In the genomic region with DNA sequence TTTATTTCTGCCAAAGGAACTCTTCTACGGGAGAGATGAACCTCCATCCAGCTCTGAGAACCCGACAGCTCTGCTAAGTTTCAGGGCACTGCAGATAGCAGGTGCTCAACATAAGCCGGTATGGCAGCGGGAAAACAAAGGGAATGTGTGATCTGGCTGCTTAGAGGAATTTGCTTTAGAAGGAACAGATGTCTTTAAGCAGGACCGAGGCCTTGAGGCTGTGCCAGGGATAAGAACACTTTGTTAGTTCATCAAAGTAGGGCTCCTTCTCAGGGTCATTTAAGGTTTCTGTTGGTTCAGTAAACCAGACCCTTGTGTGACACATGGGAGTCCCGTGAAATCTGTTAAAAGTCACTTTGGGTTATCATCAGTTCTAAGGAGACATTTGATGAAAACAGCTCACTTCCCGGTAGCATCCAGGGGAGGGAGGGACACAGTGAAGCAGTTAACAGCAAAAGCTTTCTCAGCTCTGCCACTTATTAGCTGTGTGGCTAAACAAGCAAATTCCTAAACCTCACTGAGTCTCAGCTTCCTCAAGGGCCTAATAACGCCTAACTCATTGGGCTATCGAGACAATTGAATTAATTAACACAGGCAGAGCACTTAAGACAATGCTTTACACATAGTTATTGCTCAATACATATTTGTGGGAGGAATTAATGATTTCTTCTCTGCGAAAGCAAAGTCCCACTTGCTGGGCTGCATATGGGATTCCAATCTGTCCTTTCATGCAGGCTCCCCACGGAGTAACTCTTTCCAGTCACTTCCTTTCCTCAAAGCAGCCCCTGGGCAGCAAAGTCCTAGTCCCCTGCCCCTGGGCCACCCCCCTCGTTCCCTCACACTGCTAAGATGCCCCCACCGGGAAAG, we compare ENCODE assay signal across 16 cellular contexts. TPM values are rescaled to one million over a fixed set of nuclear protein-coding genes. Genes with fewer than 3 reads are reported as not detected.
DNase-seq lines count a peak whose midpoint lies in the region; ATAC-seq and TF ChIP-seq lines count a peak whose summit lies in the region.
"Had no signal": no experiment of that assay in that cellular context is flagged by ENCODE, and none has a peak within 500 bp of the region (broad histone marks: within the 10 kb centered on the region; RNA-seq: fewer than 3 reads in every experiment).

No MANE protein-coding gene starts in this region.

- no peak overlapping the region for H3K4me2 ChIP-seq in osteoblast (ENCODE audit: insufficient read depth, low read length)

- WGBS in ectodermal cell, 2 experiments: 18 to 24% methylated on average over 11 to 12 of the region's 13 CpGs
- WGBS in esophagus squamous epithelium, 2 donors: 64 to 69% methylated on average over 9 to 10 of the region's 13 CpGs

- no peak overlapping the region for H3K4me3 ChIP-seq in ectodermal cell (ENCODE audit: insufficient read depth, low read depth, low read length)
- no peak overlapping the region for H3K4me3 ChIP-seq in osteoblast (ENCODE audit: insufficient read depth, low read length)
- no peak overlapping the region for H3K4me3 ChIP-seq in esophagus squamous epithelium
- H3K4me3 ChIP-seq: cardiac muscle cell, SJCRH30 had no signal

- TF ChIP-seq POLR2A in esophagus squamous epithelium (IDR thresholded peaks at IDR 0.05): no peak

- H3K27ac ChIP-seq in ectodermal cell (ENCODE audit: insufficient read depth, low read depth, low read length, poor library complexity, severe bottlenecking): peak overlapping the region; percentile 60
- no peak overlapping the region for H3K27ac ChIP-seq in osteoblast (ENCODE audit: low read depth, low read length)
- H3K27ac ChIP-seq in esophagus squamous epithelium: no peak overlapping the region
- H3K27ac ChIP-seq: cardiac muscle cell, SJCRH30 had no signal

- H3K9me3 ChIP-seq in ectodermal cell (ENCODE audit: control insufficient read depth, low read length) (no peaks in the 10 kb centered on the region), osteoblast (ENCODE audit: low read depth, low read length) (no peaks in the 10 kb centered on the region), esophagus squamous epithelium (no peaks in the 10 kb centered on the region)
- H3K9me3 ChIP-seq: SJCRH30 had no signal

- intact Hi-C loops in esophagus squamous epithelium (cut with DNase I): no loop called here

- no peaks in the 10 kb centered on the region for H3K27me3 ChIP-seq in ectodermal cell (ENCODE audit: control insufficient read depth, insufficient read depth, low read length, poor library complexity, severe bottlenecking)
- H3K27me3 ChIP-seq in osteoblast (ENCODE audit: insufficient read depth, low read length): no peaks in the 10 kb centered on the region
- no peaks in the 10 kb centered on the region for H3K27me3 ChIP-seq in esophagus squamous epithelium
- H3K27me3 ChIP-seq: SJCRH30 had no signal

- H3K4me1 ChIP-seq in ectodermal cell (ENCODE audit: control insufficient read depth, insufficient read depth, low read length) (peaks cover 14% of the 10 kb centered on the region), osteoblast (ENCODE audit: insufficient read depth, low read length) (peaks cover 4% of the 10 kb centered on the region), esophagus squamous epithelium (peaks cover 0 to 30% (median 3%) of the 10 kb centered on the region in 3 donors)
- H3K4me1 ChIP-seq: SJCRH30 had no signal

- H3K36me3 ChIP-seq in ectodermal cell (ENCODE audit: control insufficient read depth, insufficient read depth, low read length) (no peaks in the 10 kb centered on the region), osteoblast (ENCODE audit: insufficient read depth, low read length) (no peaks in the 10 kb centered on the region), esophagus squamous epithelium (no peaks in the 10 kb centered on the region)
- H3K36me3 ChIP-seq: cardiac muscle cell, SJCRH30 had no signal

- DNase-seq in ELF-1 (ENCODE audit: low read depth, low spot score) (peak; percentile 59), NCI-H524 treated with DMSO at 0.1 percent for 48 hours (lab: John Stamatoyannopoulos, UW) (peak; percentile 92), osteoblast (ENCODE audit: insufficient read length, low spot score, missing footprints) (peak; percentile 54), SHP77 (lab: John Stamatoyannopoulos, UW) (no peak), esophagus squamous epithelium (lab: John Stamatoyannopoulos, UW) (no peak)
- DNase-seq: activated naive CD8-positive, alpha-beta T cell treated with anti-CD3 and anti-CD28 coated beads for 36 hours; activated T-cell treated with anti-CD3 and anti-CD28 coated beads, Interleukin-2, amount 50 U/mL, for 48 hours; HCEC 1CT; left ventricle myocardium superior; naive thymus-derived CD4-positive, alpha-beta T cell; NCI-H2227 treated with DMSO at 0.1 percent for 48 hours had no signal

- no peaks in the 10 kb centered on the region for H4K20me1 ChIP-seq in osteoblast (ENCODE audit: insufficient read depth, low read length)

- no peak overlapping the region for H2AFZ ChIP-seq in osteoblast (ENCODE audit: low read length)

- ATAC-seq in GM19455 (IDR thresholded peaks at IDR 0.05; ENCODE audit: unreplicated experiment): no peak
- no peak for ATAC-seq in HG02798 (IDR thresholded peaks at IDR 0.05; ENCODE audit: poor library complexity, unreplicated experiment)
- ATAC-seq: left ventricle myocardium superior; naive thymus-derived CD4-positive, alpha-beta T cell had no signal

- H3K79me2 ChIP-seq in osteoblast (ENCODE audit: insufficient read depth, low read length): peaks cover 34% of the 10 kb centered on the region

- TF ChIP-seq CTCF in osteoblast (IDR thresholded peaks at IDR 0.05; ENCODE audit: extremely low read depth, low read depth, low read length) (no peak), esophagus squamous epithelium (IDR thresholded peaks at IDR 0.05) (no peak)

RNA-seq across cellular contexts. Expression of gene FTSJ1, which starts 2.9 kb away (rescaled TPM):
- polyA plus RNA-seq in ectodermal cell (2013, experiment 1 of 4): 42.8 TPM
- polyA plus RNA-seq in ectodermal cell (2013, experiment 2 of 4): 41.4 TPM
- polyA plus RNA-seq in ectodermal cell (2013, experiment 3 of 4): 33.4 TPM
- 38.0 TPM for polyA plus RNA-seq in ectodermal cell (2013, experiment 4 of 4)
- 67.3 and 67.5 TPM in 2 replicates for total RNA-seq in osteoblast
- total RNA-seq in esophagus squamous epithelium: 10 to 100 TPM; 33.4 to 61.8 (median 45.8) TPM

RNA-seq across cellular contexts. Expression of gene SLC38A5, which starts 3.0 kb away (rescaled TPM):
- polyA plus RNA-seq in ectodermal cell (2013, experiment 1 of 4): 11.6 TPM
- 14.1 TPM for polyA plus RNA-seq in ectodermal cell (2013, experiment 2 of 4)
- 7.0 TPM for polyA plus RNA-seq in ectodermal cell (2013, experiment 3 of 4)
- polyA plus RNA-seq in ectodermal cell (2013, experiment 4 of 4): 8.9 TPM
- total RNA-seq in osteoblast (48.9 and 52.8 TPM in 2 replicates), esophagus squamous epithelium (10 to 100 TPM in 3 of 4 donors, 1 to 10 TPM in 1; 9.6 to 25.4 (median 24.7) TPM)
- total RNA-seq: cardiac muscle cell had no signal
- polyA plus RNA-seq: cardiac muscle cell had no signal

RNA-seq across cellular contexts. Expression of gene PORCN, which starts 35.7 kb away (rescaled TPM):
- polyA plus RNA-seq in ectodermal cell (2013, experiment 1 of 4): 14.6 TPM
- 15.3 TPM for polyA plus RNA-seq in ectodermal cell (2013, experiment 2 of 4)
- 14.5 TPM for polyA plus RNA-seq in ectodermal cell (2013, experiment 3 of 4)
- polyA plus RNA-seq in ectodermal cell (2013, experiment 4 of 4): 17.3 TPM
- 12.4 and 13.8 TPM in 2 replicates for total RNA-seq in osteoblast
- total RNA-seq in esophagus squamous epithelium: 10 to 100 TPM; 11.2 to 25.8 (median 17.6) TPM

RNA-seq across cellular contexts. Expression of gene EBP, which starts 48.5 kb away (rescaled TPM):
- 129 TPM for polyA plus RNA-seq in ectodermal cell (2013, experiment 1 of 4)
- polyA plus RNA-seq in ectodermal cell (2013, experiment 2 of 4): 123 TPM
- polyA plus RNA-seq in ectodermal cell (2013, experiment 3 of 4): 118 TPM
- 123 TPM for polyA plus RNA-seq in ectodermal cell (2013, experiment 4 of 4)
- total RNA-seq in osteoblast: 45.6 and 64.8 TPM in 2 replicates
- 100 to 1,000 TPM in 1 of 4 donors, 10 to 100 TPM in 3; 60.8 to 119 (median 87.1) TPM for total RNA-seq in esophagus squamous epithelium

Comparison
In these comparisons a context has a peak if more than half of its experiments do, and no peak if none do; other contexts are left out.
1. DNase-seq: peak in ELF-1 (single experiment), NCI-H524 treated with DMSO at 0.1 percent for 48 hours (single experiment) and osteoblast (single experiment); none in SHP77 (0 of 2) and esophagus squamous epithelium (single experiment).